Comparison of ENCODE assay signal across 8 cellular contexts in the genomic region with DNA sequence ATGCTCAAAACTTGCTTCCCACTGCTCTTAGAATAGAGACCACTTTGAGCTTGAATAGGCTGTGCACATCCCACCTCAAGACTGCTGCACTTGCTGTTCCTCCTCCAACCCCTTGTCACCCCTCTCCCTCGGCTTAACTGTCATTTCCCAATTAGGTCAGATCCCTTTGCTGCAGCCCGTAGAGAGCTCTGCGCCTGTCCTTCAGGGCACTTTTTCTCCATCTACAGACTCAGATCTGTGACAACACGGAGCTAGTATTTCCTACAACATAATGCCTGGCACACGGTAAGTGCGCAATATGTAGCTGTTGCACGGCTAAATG. TPM values are rescaled to one million over a fixed set of nuclear protein-coding genes. Genes with fewer than 3 reads are reported as not detected.
DNase-seq lines count a peak whose midpoint lies in the region; ATAC-seq, FAIRE-seq and TF ChIP-seq lines count a peak whose summit lies in the region.

No MANE protein-coding gene starts in this region.

- no peaks in the 10 kb centered on the region for H3K9me3 ChIP-seq in keratinocyte (ENCODE audit: control insufficient read depth, low read depth, low read length)

- peak overlapping the region; percentile 82 for H3K4me3 Mint-ChIP-seq in activated naive CD8-positive, alpha-beta T cell

- no peaks in the 10 kb centered on the region for H3K27me3 ChIP-seq in keratinocyte (ENCODE audit: control insufficient read depth, extremely low read depth, insufficient read depth, low read length)

- no peaks in the 10 kb centered on the region for H3K36me3 Mint-ChIP-seq in activated naive CD8-positive, alpha-beta T cell

- H3K9me1 ChIP-seq in keratinocyte (ENCODE audit: control insufficient read depth, extremely low read depth, insufficient read depth, low read length), result no peaks in the 10 kb centered on the region

- H3K27ac Mint-ChIP-seq in activated naive CD8-positive, alpha-beta T cell, result no peak overlapping the region

- H3K27ac ChIP-seq in keratinocyte (ENCODE audit: control insufficient read depth, insufficient read depth, low read length) (no peak overlapping the region), temporal lobe (ENCODE audit: low read depth, low read length) (peak overlapping the region; percentile 73)

- H3K4me3 ChIP-seq in keratinocyte (ENCODE audit: control insufficient read depth in 2 of 3, extremely low read depth in 1 of 3, insufficient read depth in 2 of 3, low read depth in 1 of 3, low read length in 3 of 3), result peak overlapping the region; percentile 26 to 65 (median 64)

- no peaks in the 10 kb centered on the region for H3K9me3 Mint-ChIP-seq in activated naive CD8-positive, alpha-beta T cell (ENCODE audit: low read depth)

- H3K4me1 ChIP-seq in keratinocyte (ENCODE audit: control insufficient read depth, extremely low read depth, insufficient read depth, low read length), result peaks cover 10% of the 10 kb centered on the region

- H3K9ac ChIP-seq in keratinocyte (ENCODE audit: control insufficient read depth, extremely low read depth, insufficient read depth, low read length), result peak overlapping the region; percentile 22

- H3K27me3 Mint-ChIP-seq in activated naive CD8-positive, alpha-beta T cell, result no peaks in the 10 kb centered on the region

- peaks cover 28% of the 10 kb centered on the region for H3K4me1 Mint-ChIP-seq in activated naive CD8-positive, alpha-beta T cell (ENCODE audit: low read depth)

- dilution Hi-C loops in keratinocyte (cut with MboI; ENCODE audit: extremely low pct_ligation_motif_present, low sequenced_read_pairs), result no loop called here

- H3K4me2 ChIP-seq in keratinocyte (ENCODE audit: control insufficient read depth, extremely low read depth, insufficient read depth, low read depth, low read length), result peak overlapping the region; percentile 85

- H3K79me2 ChIP-seq in keratinocyte (ENCODE audit: control insufficient read depth, insufficient read depth, low read length), result peaks cover 11% of the 10 kb centered on the region

- no peaks in the 10 kb centered on the region for H3K36me3 ChIP-seq in keratinocyte (ENCODE audit: control insufficient read depth in 2 of 2, extremely low read depth in 1 of 2, insufficient read depth in 2 of 2, low read length in 2 of 2)

- H4K20me1 ChIP-seq in keratinocyte (ENCODE audit: control insufficient read depth, extremely low read depth, insufficient read depth, low read length), result no peaks in the 10 kb centered on the region

- ATAC-seq in HG03135 (IDR thresholded peaks at IDR 0.05; ENCODE audit: unreplicated experiment), result peak; percentile 20

- H2AFZ ChIP-seq in keratinocyte (ENCODE audit: control insufficient read depth, low read length), result peak overlapping the region; percentile 90

- DNase-seq in activated T-cell treated with anti-CD3 and anti-CD28 coated beads for 48 hours (ENCODE audit: low read depth) (peak; percentile 6), keratinocyte (ENCODE audit: low read depth, low spot score) (no peak), HPDE6-E6E7 (ENCODE audit: extremely low spot score) (no peak), kidney glomerular epithelial cell (lab: John Stamatoyannopoulos, UW) (no peak)
- no peak for DNase-seq in activated T-cell treated with anti-CD3 and anti-CD28 coated beads, Interleukin-2, amount 50 U/mL, for 48 hours

- no peak for TF ChIP-seq CTCF in keratinocyte (optimal IDR thresholded peaks at IDR 0.05 in 1 of 3, IDR thresholded peaks at IDR 0.05 in 1 of 3, conservative IDR thresholded peaks at IDR 0.05 in 1 of 3; ENCODE audit: extremely low read depth in 1 of 3, insufficient read depth in 2 of 3, low read length in 3 of 3)

- FAIRE-seq in keratinocyte (lab: Jason Lieb, UNC), result no peak

RNA-seq across cellular contexts. Expression of a gene that starts 0.5 kb away (rescaled TPM):
- 4.5 to 7.7 TPM (median 6.8 TPM) in 3 replicates for polyA plus RNA-seq in keratinocyte
- polyA plus RNA-seq in keratinocyte (2011; ENCODE audit: low read depth), result 10.8 TPM
- 6.6 and 8.4 TPM in 2 replicates for polyA plus RNA-seq in keratinocyte (2011; cell fraction: cytosol; rRNA removed)
- polyA plus RNA-seq in keratinocyte (2011; cell fraction: nucleus; rRNA removed), result 6.3 and 8.0 TPM in 2 replicates
- polyA plus RNA-seq in keratinocyte (2012; ENCODE audit: low replicate concordance), result 8.4 and 9.3 TPM in 2 replicates
- polyA minus RNA-seq in keratinocyte, result 1.0 to 3.3 TPM (median 2.6 TPM) in 3 replicates
- polyA minus RNA-seq in keratinocyte (2011; cell fraction: cytosol; rRNA and poly(A)+ RNA removed), result 4.6 TPM
- 1.4 and 1.9 TPM in 2 replicates for polyA minus RNA-seq in keratinocyte (2011; cell fraction: nucleus; rRNA and poly(A)+ RNA removed)
- 13.0 TPM for total RNA-seq in temporal lobe

RNA-seq across cellular contexts. Expression of a gene that starts 31.3 kb away (rescaled TPM):
- 0.35 to 2.2 TPM (median 2.0 TPM) in 3 replicates for polyA plus RNA-seq in keratinocyte
- polyA plus RNA-seq in keratinocyte (2011; ENCODE audit: low read depth), result 0.27 TPM
- polyA plus RNA-seq in keratinocyte (2011; cell fraction: cytosol; rRNA removed), result 0.32 and 0.60 TPM in 2 replicates
- polyA plus RNA-seq in keratinocyte (2011; cell fraction: nucleus; rRNA removed), result 0.28 and 0.52 TPM in 2 replicates
- polyA plus RNA-seq in keratinocyte (2012; ENCODE audit: low replicate concordance), result 0.23 and 2.7 TPM in 2 replicates
- polyA minus RNA-seq in keratinocyte, result 0.16 to 1.7 TPM (median 1.5 TPM) in 3 replicates
- 1.5 TPM for polyA minus RNA-seq in keratinocyte (2011; cell fraction: cytosol; rRNA and poly(A)+ RNA removed)
- polyA minus RNA-seq in keratinocyte (2011; cell fraction: nucleus; rRNA and poly(A)+ RNA removed), result 0.21 and 1.2 TPM in 2 replicates
- 2.7 TPM for total RNA-seq in temporal lobe
